1 cellular context compared by ENCODE assay signal in the genomic region with DNA sequence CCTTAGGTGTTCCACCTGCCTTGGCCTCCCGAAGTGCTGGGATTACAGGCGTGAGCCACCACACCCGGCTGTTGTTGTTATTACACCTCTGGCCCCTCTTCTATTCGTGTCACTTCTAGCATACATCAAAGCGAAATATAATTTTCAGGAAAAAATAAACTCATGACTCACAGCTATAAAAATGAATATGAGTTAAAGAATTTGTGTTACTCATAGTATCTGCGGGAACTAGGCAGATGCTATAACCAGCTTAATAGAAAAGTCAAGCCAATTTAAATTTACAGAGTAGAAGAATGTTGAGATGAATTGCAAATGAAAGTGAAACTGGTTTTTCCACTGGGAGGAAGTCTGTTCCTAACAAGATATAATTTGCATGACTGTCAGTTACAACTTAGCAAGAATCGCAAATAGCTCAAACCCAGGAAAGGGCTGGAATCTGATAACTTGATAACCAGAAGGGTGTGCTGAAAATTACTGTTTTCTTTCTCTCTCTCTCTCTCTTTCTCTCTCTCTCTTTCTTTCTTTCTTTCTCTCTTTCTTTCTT.
TF ChIP-seq lines count a peak whose summit lies in the region.

No MANE protein-coding gene starts in this region.

TF ChIP-seq in K562, 482 proteins besides CTCF, POLR2A, EP300 and RAD21 (continued from another document and continues in another):
- TF ChIP-seq, protein P1, sequence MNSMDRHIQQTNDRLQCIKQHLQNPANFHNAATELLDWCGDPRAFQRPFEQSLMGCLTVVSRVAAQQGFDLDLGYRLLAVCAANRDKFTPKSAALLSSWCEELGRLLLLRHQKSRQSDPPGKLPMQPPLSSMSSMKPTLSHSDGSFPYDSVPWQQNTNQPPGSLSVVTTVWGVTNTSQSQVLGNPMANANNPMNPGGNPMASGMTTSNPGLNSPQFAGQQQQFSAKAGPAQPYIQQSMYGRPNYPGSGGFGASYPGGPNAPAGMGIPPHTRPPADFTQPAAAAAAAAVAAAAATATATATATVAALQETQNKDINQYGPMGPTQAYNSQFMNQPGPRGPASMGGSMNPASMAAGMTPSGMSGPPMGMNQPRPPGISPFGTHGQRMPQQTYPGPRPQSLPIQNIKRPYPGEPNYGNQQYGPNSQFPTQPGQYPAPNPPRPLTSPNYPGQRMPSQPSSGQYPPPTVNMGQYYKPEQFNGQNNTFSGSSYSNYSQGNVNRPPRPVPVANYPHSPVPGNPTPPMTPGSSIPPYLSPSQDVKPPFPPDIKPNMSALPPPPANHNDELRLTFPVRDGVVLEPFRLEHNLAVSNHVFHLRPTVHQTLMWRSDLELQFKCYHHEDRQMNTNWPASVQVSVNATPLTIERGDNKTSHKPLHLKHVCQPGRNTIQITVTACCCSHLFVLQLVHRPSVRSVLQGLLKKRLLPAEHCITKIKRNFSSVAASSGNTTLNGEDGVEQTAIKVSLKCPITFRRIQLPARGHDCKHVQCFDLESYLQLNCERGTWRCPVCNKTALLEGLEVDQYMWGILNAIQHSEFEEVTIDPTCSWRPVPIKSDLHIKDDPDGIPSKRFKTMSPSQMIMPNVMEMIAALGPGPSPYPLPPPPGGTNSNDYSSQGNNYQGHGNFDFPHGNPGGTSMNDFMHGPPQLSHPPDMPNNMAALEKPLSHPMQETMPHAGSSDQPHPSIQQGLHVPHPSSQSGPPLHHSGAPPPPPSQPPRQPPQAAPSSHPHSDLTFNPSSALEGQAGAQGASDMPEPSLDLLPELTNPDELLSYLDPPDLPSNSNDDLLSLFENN (IDR thresholded peaks at IDR 0.05; ENCODE audit: low read depth in 2 of 2, low read length in 2 of 2): no peak
- TF ChIP-seq ZNF232 (CRISPR knock-in tag; IDR thresholded peaks at IDR 0.05) (no peak), SUPT5H (IDR thresholded peaks at IDR 0.05) (no peak), KLF6 (CRISPR knock-in tag; IDR thresholded peaks at IDR 0.05; ENCODE audit: borderline replicate concordance) (no peak), PRDM10 (IDR thresholded peaks at IDR 0.05; ENCODE audit: partially characterized antibody) (no peak), ADNP (tag; IDR thresholded peaks at IDR 0.05) (no peak), NFXL1 (CRISPR knock-in tag; IDR thresholded peaks at IDR 0.05) (no peak), RBM14 (IDR thresholded peaks at IDR 0.05; ENCODE audit: borderline replicate concordance, insufficient read depth, low read depth, low read length) (no peak), ZSCAN29 (IDR thresholded peaks at IDR 0.05) (no peak), TFAM (CRISPR knock-in tag; conservative IDR thresholded peaks at IDR 0.05) (no peak), TRIM28 (IDR thresholded peaks at IDR 0.05) (no peak), ZBTB34 (CRISPR knock-in tag; IDR thresholded peaks at IDR 0.05) (no peak), KDM2B (CRISPR knock-in tag; IDR thresholded peaks at IDR 0.05) (no peak), MED1 (CRISPR knock-in tag; IDR thresholded peaks at IDR 0.05; ENCODE audit: borderline replicate concordance) (no peak), WHSC1 (IDR thresholded peaks at IDR 0.05; ENCODE audit: low read length) (no peak), ZKSCAN3 (CRISPR knock-in tag; IDR thresholded peaks at IDR 0.05) (no peak), FOXA3 (CRISPR knock-in tag; conservative IDR thresholded peaks at IDR 0.05 in 1 of 2, IDR thresholded peaks at IDR 0.05 in 1 of 2) (no peak), NELFE (IDR thresholded peaks at IDR 0.05; ENCODE audit: insufficient read depth, insufficient read length) (no peak), ZNF224 (CRISPR knock-in tag; IDR thresholded peaks at IDR 0.05) (no peak), SRF (CRISPR knock-in tag; IDR thresholded peaks at IDR 0.05) (no peak), STAT6 (CRISPR knock-in tag; IDR thresholded peaks at IDR 0.05) (no peak), CBX3 (IDR thresholded peaks at IDR 0.05; ENCODE audit: borderline replicate concordance in 1 of 2, low read length in 2 of 2) (no peak), NFE2L1 (tag; IDR thresholded peaks at IDR 0.05; ENCODE audit: borderline replicate concordance, low read depth) (no peak), ZNF212 (CRISPR knock-in tag; IDR thresholded peaks at IDR 0.05) (peak; percentile 90; the same call in 1 of the 2 replicates), HINFP (tag; conservative IDR thresholded peaks at IDR 0.05; ENCODE audit: low read depth) (no peak), JUNB (CRISPR knock-in tag; conservative IDR thresholded peaks at IDR 0.05) (no peak), CHAMP1 (IDR thresholded peaks at IDR 0.05) (no peak), MTA1 (IDR thresholded peaks at IDR 0.05; ENCODE audit: borderline replicate concordance) (no peak; the same call in 1 of the 2 replicates), SRSF9 (IDR thresholded peaks at IDR 0.05; ENCODE audit: borderline replicate concordance, low read depth, low read length) (no peak), MBD2 (IDR thresholded peaks at IDR 0.05; ENCODE audit: borderline replicate concordance, low read depth) (no peak), C11orf30 (IDR thresholded peaks at IDR 0.05; ENCODE audit: low read depth) (peak; percentile 22; the same call in 1 of the 2 replicates)
- TF ChIP-seq, protein P2, sequence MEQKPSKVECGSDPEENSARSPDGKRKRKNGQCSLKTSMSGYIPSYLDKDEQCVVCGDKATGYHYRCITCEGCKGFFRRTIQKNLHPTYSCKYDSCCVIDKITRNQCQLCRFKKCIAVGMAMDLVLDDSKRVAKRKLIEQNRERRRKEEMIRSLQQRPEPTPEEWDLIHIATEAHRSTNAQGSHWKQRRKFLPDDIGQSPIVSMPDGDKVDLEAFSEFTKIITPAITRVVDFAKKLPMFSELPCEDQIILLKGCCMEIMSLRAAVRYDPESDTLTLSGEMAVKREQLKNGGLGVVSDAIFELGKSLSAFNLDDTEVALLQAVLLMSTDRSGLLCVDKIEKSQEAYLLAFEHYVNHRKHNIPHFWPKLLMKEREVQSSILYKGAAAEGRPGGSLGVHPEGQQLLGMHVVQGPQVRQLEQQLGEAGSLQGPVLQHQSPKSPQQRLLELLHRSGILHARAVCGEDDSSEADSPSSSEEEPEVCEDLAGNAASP (IDR thresholded peaks at IDR 0.05): no peak
- TF ChIP-seq, protein P3, sequence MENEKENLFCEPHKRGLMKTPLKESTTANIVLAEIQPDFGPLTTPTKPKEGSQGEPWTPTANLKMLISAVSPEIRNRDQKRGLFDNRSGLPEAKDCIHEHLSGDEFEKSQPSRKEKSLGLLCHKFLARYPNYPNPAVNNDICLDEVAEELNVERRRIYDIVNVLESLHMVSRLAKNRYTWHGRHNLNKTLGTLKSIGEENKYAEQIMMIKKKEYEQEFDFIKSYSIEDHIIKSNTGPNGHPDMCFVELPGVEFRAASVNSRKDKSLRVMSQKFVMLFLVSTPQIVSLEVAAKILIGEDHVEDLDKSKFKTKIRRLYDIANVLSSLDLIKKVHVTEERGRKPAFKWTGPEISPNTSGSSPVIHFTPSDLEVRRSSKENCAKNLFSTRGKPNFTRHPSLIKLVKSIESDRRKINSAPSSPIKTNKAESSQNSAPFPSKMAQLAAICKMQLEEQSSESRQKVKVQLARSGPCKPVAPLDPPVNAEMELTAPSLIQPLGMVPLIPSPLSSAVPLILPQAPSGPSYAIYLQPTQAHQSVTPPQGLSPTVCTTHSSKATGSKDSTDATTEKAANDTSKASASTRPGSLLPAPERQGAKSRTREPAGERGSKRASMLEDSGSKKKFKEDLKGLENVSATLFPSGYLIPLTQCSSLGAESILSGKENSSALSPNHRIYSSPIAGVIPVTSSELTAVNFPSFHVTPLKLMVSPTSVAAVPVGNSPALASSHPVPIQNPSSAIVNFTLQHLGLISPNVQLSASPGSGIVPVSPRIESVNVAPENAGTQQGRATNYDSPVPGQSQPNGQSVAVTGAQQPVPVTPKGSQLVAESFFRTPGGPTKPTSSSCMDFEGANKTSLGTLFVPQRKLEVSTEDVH (IDR thresholded peaks at IDR 0.05; ENCODE audit: low read depth, partially characterized antibody): no peak
- TF ChIP-seq, protein P4, sequence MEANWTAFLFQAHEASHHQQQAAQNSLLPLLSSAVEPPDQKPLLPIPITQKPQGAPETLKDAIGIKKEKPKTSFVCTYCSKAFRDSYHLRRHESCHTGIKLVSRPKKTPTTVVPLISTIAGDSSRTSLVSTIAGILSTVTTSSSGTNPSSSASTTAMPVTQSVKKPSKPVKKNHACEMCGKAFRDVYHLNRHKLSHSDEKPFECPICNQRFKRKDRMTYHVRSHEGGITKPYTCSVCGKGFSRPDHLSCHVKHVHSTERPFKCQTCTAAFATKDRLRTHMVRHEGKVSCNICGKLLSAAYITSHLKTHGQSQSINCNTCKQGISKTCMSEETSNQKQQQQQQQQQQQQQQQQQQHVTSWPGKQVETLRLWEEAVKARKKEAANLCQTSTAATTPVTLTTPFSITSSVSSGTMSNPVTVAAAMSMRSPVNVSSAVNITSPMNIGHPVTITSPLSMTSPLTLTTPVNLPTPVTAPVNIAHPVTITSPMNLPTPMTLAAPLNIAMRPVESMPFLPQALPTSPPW (CRISPR knock-in tag; IDR thresholded peaks at IDR 0.05): peak; percentile 21; the same call in 1 of the 2 replicates
